Comparison of ENCODE assay signal across 13 cellular contexts in the genomic region with DNA sequence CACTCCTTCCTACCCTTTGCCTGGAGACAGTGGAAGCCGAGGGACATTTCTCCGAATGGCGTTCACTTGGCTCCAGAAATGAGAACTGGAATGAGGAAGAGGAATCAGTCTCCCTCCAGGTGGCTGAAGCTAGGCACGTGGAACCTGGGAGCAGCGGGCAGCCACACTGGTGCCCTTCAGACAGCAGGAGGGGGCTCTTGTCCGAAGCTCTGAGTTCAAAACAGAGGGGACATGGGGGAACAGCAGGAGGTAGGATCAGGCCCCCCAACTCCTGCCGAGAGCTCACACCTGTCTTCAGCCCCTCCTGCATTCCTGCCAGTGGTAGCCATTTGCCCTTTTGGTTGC. TPM values are rescaled to one million over a fixed set of nuclear protein-coding genes. Genes with fewer than 3 reads are reported as not detected.
DNase-seq lines count a peak whose midpoint lies in the region; ATAC-seq and TF ChIP-seq lines count a peak whose summit lies in the region.
"Had no signal": no experiment of that assay in that cellular context is flagged by ENCODE, and none has a peak within 500 bp of the region (broad histone marks: within the 10 kb centered on the region; RNA-seq: fewer than 3 reads in every experiment).

No MANE protein-coding gene starts in this region.

- intact Hi-C loops in breast epithelium (cut with DNase I; ENCODE audit: low total_unique reads) (no loop called here), MCF 10A (cut with micrococcal nuclease) (no loop called here)

- peak overlapping the region in 2 of 3 donors; percentile 29 to 54 for H3K4me3 ChIP-seq in breast epithelium
- H3K4me3 ChIP-seq in upper lobe of left lung, result peak overlapping the region in 2 of 4 donors; percentile 13 to 18
- H3K4me3 ChIP-seq: ovary had no signal

- H3K9me3 ChIP-seq in breast epithelium (no peaks in the 10 kb centered on the region), upper lobe of left lung (no peaks in the 10 kb centered on the region)
- H3K9me3 ChIP-seq: ovary had no signal

- no TSS peak for BruUV-seq in MCF 10A (replicated peaks; lab: Mats Ljungman, UMichigan)

- H3K4me1 ChIP-seq in breast epithelium (no peaks in the 10 kb centered on the region), upper lobe of left lung (peaks cover 41 to 50% (median 45%) of the 10 kb centered on the region in 4 donors)

- CTCF ChIA-PET in MCF 10A (lab: Yijun Ruan, JAX) (interaction anchor here (0.6 to 1.4 kb wide), 3 partner anchors 9 to 22 kb away, joined by 3 to 4 read pairs (median 4); no protein-coding TSS in a partner anchor), T-cell (lab: Charles Lee) (no interaction called here)

- H3K36me3 ChIP-seq in breast epithelium (no peaks in the 10 kb centered on the region), upper lobe of left lung (no peaks in the 10 kb centered on the region)
- H3K36me3 ChIP-seq: ovary had no signal

- TF ChIP-seq CTCF in breast epithelium (IDR thresholded peaks at IDR 0.05), result no peak
- TF ChIP-seq CTCF in MCF 10A (IDR thresholded peaks at IDR 0.05; ENCODE audit: unreplicated experiment), result no peak
- TF ChIP-seq CTCF in upper lobe of left lung (IDR thresholded peaks at IDR 0.05), result no peak

- 30 to 39% methylated on average over 6 to 7 of the region's 7 CpGs for WGBS in upper lobe of left lung, 2 donors

- H3K9me3 Mint-ChIP-seq in MCF 10A (ENCODE audit: unreplicated experiment) (no peaks in the 10 kb centered on the region), T-cell (no peaks in the 10 kb centered on the region), memory B cell (no peaks in the 10 kb centered on the region)

- H3K27ac Mint-ChIP-seq in MCF 10A (ENCODE audit: low read depth, unreplicated experiment), result no peak overlapping the region
- H3K27ac Mint-ChIP-seq in T-cell, result peak overlapping the region; percentile 27 to 85
- H3K27ac Mint-ChIP-seq in memory B cell, result peak overlapping the region; percentile 92

- H3K4me3 Mint-ChIP-seq in MCF 10A (ENCODE audit: unreplicated experiment) (no peak overlapping the region), T-cell (peak overlapping the region in 1 of 3 donors; percentile 61), memory B cell (no peak overlapping the region)

- H3K36me3 Mint-ChIP-seq in MCF 10A (ENCODE audit: insufficient read depth, unreplicated experiment) (no peaks in the 10 kb centered on the region), T-cell (no peaks in the 10 kb centered on the region), memory B cell (no peaks in the 10 kb centered on the region)

- peaks cover 6% of the 10 kb centered on the region for H3K4me1 Mint-ChIP-seq in MCF 10A (ENCODE audit: insufficient read depth, unreplicated experiment)
- H3K4me1 Mint-ChIP-seq in T-cell, result peaks cover 47 to 50% (median 47%) of the 10 kb centered on the region in 3 donors
- H3K4me1 Mint-ChIP-seq in memory B cell, result peaks cover 12% of the 10 kb centered on the region

- POLR2A ChIA-PET in MCF 10A (lab: Yijun Ruan, JAX), result interaction anchor here (0.5 to 1.3 kb wide), 12 partner anchors 11 to 948 kb away, joined by 3 to 7 read pairs (median 3); no protein-coding TSS in a partner anchor
- POLR2A ChIA-PET in T-cell (lab: Charles Lee), result no interaction called here

- no peak for TF ChIP-seq EP300 in upper lobe of left lung (IDR thresholded peaks at IDR 0.05)

- H3K27ac ChIP-seq in breast epithelium, result peak overlapping the region; percentile 50 to 52
- peak overlapping the region; percentile 6 to 77 (median 62) for H3K27ac ChIP-seq in upper lobe of left lung
- H3K27ac ChIP-seq: ovary had no signal

- ATAC-seq in T-cell (replicated peaks in 1 of 4) (no peak), memory B cell (ENCODE audit: low read depth) (no peak), upper lobe of left lung (ENCODE audit: low FRiP score in 2 of 2) (peak in 1 of 2 donors; percentile 54), HG03196 (IDR thresholded peaks at IDR 0.05; ENCODE audit: unreplicated experiment) (no peak)

- TF ChIP-seq POLR2A in breast epithelium (IDR thresholded peaks at IDR 0.05) (no peak), upper lobe of left lung (IDR thresholded peaks at IDR 0.05) (no peak)

- H3K27me3 ChIP-seq in breast epithelium (no peaks in the 10 kb centered on the region), upper lobe of left lung (no peaks in the 10 kb centered on the region)
- H3K27me3 ChIP-seq: ovary had no signal

- no peaks in the 10 kb centered on the region for H3K27me3 Mint-ChIP-seq in MCF 10A (ENCODE audit: insufficient read depth, unreplicated experiment)
- peaks cover 0 to 8% of the 10 kb centered on the region in 2 donors for H3K27me3 Mint-ChIP-seq in T-cell
- peaks cover 16% of the 10 kb centered on the region for H3K27me3 Mint-ChIP-seq in memory B cell

- DNase-seq in breast epithelium (ENCODE audit: low spot score in 2 of 2) (no peak), MCF 10A (ENCODE audit: unreplicated experiment) (no peak), T-cell (no peak), memory B cell (ENCODE audit: low spot score in 2 of 2) (no peak), upper lobe of left lung (no peak), DMS53 (lab: John Stamatoyannopoulos, UW) (no peak), middle frontal gyrus (ENCODE audit: extremely low spot score, low spot score) (no peak)
- DNase-seq: NCI-H524 treated with DMSO at 0.1 percent for 48 hours had no signal

RNA-seq across cellular contexts. Expression of gene TMEM235, which starts 41.5 kb away (rescaled TPM):
- total RNA-seq in breast epithelium (not detected), MCF 10A (2022) (not detected in 2 replicates), T-cell (not detected), upper lobe of left lung (not detected)
- total RNA-seq: aorta, left lobe of liver, ovary, Right ventricle myocardium inferior had no signal

RNA-seq across cellular contexts. Expression of gene BIRC5, which starts 58.8 kb away (rescaled TPM):
- total RNA-seq in breast epithelium, result 1 to 10 TPM in 1 of 3 donors, under 1 TPM in 2; 0.29 to 1.9 (median 0.33) TPM
- 24.6 and 45.6 TPM in 2 replicates for total RNA-seq in MCF 10A (2022)
- 1 to 10 TPM in 3 of 5 donors, under 1 TPM in 2; 0.67 to 1.9 (median 1.3) TPM for total RNA-seq in T-cell
- total RNA-seq in upper lobe of left lung, result 1 to 10 TPM in 5 of 6 donors, not detected in 1; 1.4 to 6.4 (median 3.5) TPM
